ENCODE assay signal across 26 cellular contexts in the genomic region with DNA sequence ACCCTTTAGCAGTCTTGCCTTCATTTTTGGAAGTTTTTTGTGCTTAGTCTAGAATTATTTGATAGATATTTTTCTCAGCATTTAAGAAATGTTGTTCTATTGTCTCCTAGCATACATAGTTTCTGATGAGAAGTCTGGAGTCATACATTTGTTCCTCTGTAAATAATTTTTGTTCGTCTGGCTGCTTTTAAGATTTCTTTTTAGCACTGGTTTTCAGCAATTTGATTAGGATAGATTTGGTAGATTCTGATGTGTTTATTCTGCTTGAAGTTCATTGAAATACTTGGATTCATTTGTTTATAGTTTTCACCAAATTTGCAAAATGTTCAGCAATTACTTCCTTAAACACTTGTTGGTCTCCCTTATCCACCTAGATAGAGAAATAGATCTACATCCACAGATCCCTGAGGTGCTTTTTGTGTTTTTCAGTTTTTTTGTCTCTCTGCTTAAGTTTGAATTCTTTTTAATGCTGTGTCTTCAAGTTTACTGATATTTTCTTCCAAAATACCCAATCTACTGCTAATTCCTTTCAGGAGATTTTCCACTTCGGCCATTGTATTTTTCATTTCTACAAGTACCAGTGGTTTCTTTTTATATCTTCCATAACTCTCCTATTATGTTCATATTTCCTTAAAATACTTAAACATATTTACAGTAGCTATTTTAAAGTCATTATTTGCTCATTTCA.
"Had no signal": no experiment of that assay in that cellular context is flagged by ENCODE, and none has a peak within 500 bp of the region (broad histone marks: within the 10 kb centered on the region; RNA-seq: fewer than 3 reads in every experiment).

No MANE protein-coding gene starts in this region.

- H3K9me3 ChIP-seq: thyroid gland, upper lobe of right lung had no signal

- H3K27me3 ChIP-seq: ascending aorta, brain microvascular endothelial cell, dorsolateral prefrontal cortex, left lung, thyroid gland, upper lobe of right lung had no signal

- H3K36me3 ChIP-seq: brain microvascular endothelial cell, left lung, thyroid gland, upper lobe of right lung had no signal

- H3K4me1 ChIP-seq: ascending aorta, left lung, upper lobe of right lung had no signal

- H3K27ac Mint-ChIP-seq: effector memory CD8-positive, alpha-beta T cell; naive thymus-derived CD4-positive, alpha-beta T cell; stimulated activated naive CD8-positive, alpha-beta T cell treated with anti-CD3 and anti-CD28 coated beads, Interleukin-15, Interleukin-2, amounts not matched to agents 100 ng/mL and 50 ng/mL, for 24 hours; T-helper 17 cell had no signal

- ATAC-seq: effector memory CD8-positive, alpha-beta T cell; esophagus mucosa; left lung; naive thymus-derived CD4-positive, alpha-beta T cell; T-helper 17 cell; upper lobe of right lung had no signal

- H3K27me3 Mint-ChIP-seq: effector memory CD8-positive, alpha-beta T cell; stimulated activated naive CD8-positive, alpha-beta T cell treated with anti-CD3 and anti-CD28 coated beads, Interleukin-15, Interleukin-2, amounts not matched to agents 100 ng/mL and 50 ng/mL, for 24 hours; T-helper 17 cell had no signal

- DNase-seq: activated CD4-positive, alpha-beta T cell treated with anti-CD3 and anti-CD28 coated beads for 4 hours; activated CD4-positive, alpha-beta T cell treated with anti-CD3 and anti-CD28 coated beads, Interleukin-2, amount 50 U/mL, for 48 hours; activated CD4-positive, CD25-positive, alpha-beta regulatory T cell; activated effector memory CD4-positive, alpha-beta T cell treated with anti-CD3 and anti-CD28 coated beads, Interleukin-2, amount 50 U/mL, for 16 hours; activated naive CD4-positive, alpha-beta T cell treated with anti-CD3 and anti-CD28 coated beads, Interleukin-2, amount 50 U/mL, for 16 hours; brain microvascular endothelial cell; caudate nucleus; dorsolateral prefrontal cortex; effector memory CD8-positive, alpha-beta T cell; foreskin melanocyte; hippocampal formation; kidney glomerular epithelial cell; naive thymus-derived CD4-positive, alpha-beta T cell; occipital lobe; stimulated activated CD4-positive, alpha-beta T cell treated with anti-CD3 and anti-CD28 coated beads, Interleukin-12 subunit alpha, Interleukin-12 subunit beta, amount 100 ng/mL, for 4 hours; stimulated activated CD4-positive, alpha-beta T cell treated with anti-CD3 and anti-CD28 coated beads, Interleukin-4, amount 100 ng/mL, for 4 hours; substantia nigra; T-helper 17 cell; thyroid gland; upper lobe of right lung had no signal

- H3K4me1 Mint-ChIP-seq: naive thymus-derived CD4-positive, alpha-beta T cell; T-helper 17 cell had no signal

- H3K4me3 ChIP-seq: ascending aorta, dorsolateral prefrontal cortex, left lung, lung, thyroid gland, upper lobe of right lung had no signal

- H3K4me3 Mint-ChIP-seq: effector memory CD8-positive, alpha-beta T cell; naive thymus-derived CD4-positive, alpha-beta T cell; neural crest cell; stimulated activated naive CD8-positive, alpha-beta T cell treated with anti-CD3 and anti-CD28 coated beads, Interleukin-15, Interleukin-2, amounts not matched to agents 100 ng/mL and 50 ng/mL, for 24 hours; T-helper 17 cell had no signal

- H3K27ac ChIP-seq: ascending aorta, brain microvascular endothelial cell, dorsolateral prefrontal cortex, left lung, thyroid gland, upper lobe of right lung had no signal
